1 cellular context compared by ENCODE assay signal in the genomic region with DNA sequence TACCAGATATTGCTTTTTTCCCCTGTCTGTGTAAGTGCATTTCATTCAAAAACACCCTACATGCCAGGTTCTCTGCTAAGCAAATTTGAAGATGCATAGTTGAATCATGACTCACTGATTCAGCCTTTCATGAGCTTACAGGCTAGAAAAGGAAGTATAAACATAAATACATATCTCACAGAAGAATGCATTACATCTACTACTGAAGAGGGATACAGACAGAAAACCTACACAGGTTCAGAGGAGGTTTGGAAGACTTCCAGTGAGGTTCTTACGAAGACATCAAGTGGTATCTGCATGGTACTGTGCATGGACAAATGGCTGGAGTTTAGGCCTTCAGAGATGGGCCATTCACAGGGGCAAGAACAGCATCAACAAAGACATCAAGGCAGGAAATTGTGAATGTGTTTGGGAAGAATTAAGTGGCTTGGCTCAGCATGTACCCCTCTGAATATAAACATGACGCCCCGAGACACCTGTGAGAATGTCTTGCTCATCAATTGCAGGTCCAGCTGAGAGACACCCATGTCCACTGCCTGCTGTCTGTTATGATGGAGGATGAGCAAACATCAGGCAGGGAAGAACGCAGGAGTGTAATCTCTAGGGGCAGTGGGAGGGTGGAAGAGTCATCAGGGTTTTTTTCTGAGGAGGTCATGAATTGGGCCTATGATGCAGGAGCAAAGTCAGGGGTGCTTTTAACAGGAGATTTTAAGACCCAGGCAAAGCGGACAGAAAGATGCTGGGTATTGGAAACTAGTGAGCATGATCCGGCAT.
TF ChIP-seq lines count a peak whose summit lies in the region.

No MANE protein-coding gene starts in this region.

TF ChIP-seq in HepG2, 621 proteins besides CTCF, POLR2A, EP300 and RAD21 (continued from another document and continues in another):
- TF ChIP-seq, protein P1, sequence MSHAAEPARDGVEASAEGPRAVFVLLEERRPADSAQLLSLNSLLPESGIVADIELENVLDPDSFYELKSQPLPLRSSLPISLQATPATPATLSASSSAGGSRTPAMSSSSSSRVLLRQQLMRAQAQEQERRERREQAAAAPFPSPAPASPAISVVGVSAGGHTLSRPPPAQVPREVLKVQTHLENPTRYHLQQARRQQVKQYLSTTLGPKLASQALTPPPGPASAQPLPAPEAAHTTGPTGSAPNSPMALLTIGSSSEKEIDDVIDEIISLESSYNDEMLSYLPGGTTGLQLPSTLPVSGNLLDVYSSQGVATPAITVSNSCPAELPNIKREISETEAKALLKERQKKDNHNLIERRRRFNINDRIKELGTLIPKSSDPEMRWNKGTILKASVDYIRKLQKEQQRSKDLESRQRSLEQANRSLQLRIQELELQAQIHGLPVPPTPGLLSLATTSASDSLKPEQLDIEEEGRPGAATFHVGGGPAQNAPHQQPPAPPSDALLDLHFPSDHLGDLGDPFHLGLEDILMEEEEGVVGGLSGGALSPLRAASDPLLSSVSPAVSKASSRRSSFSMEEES (CRISPR knock-in tag; IDR thresholded peaks at IDR 0.05), result peak; percentile 54; the same call in 1 of the 2 replicates
- TF ChIP-seq NFKBIZ (CRISPR knock-in tag; IDR thresholded peaks at IDR 0.05) (no peak), ZZZ3 (CRISPR knock-in tag; IDR thresholded peaks at IDR 0.05; ENCODE audit: borderline replicate concordance) (no peak), RBM22 (optimal IDR thresholded peaks at IDR 0.05; ENCODE audit: low read length) (no peak), KLF12 (CRISPR knock-in tag; IDR thresholded peaks at IDR 0.05; ENCODE audit: borderline replicate concordance) (no peak), ZNF569 (CRISPR knock-in tag; IDR thresholded peaks at IDR 0.05; ENCODE audit: borderline replicate concordance) (no peak), GTF3A (CRISPR knock-in tag; conservative IDR thresholded peaks at IDR 0.05) (no peak), PAWR (CRISPR knock-in tag; IDR thresholded peaks at IDR 0.05; ENCODE audit: borderline replicate concordance) (no peak), CBX5 (CRISPR knock-in tag; IDR thresholded peaks at IDR 0.05; ENCODE audit: borderline replicate concordance) (no peak), CBX1 (IDR thresholded peaks at IDR 0.05; ENCODE audit: low read depth) (no peak), TRIM24 (CRISPR knock-in tag; IDR thresholded peaks at IDR 0.05) (no peak), MED1 (CRISPR knock-in tag; IDR thresholded peaks at IDR 0.05) (peak; percentile 60), HMG20A (CRISPR knock-in tag; IDR thresholded peaks at IDR 0.05; ENCODE audit: borderline replicate concordance) (peak; percentile 72; the same call in 1 of the 2 replicates), DPF2 (CRISPR knock-in tag; IDR thresholded peaks at IDR 0.05; ENCODE audit: borderline replicate concordance, low read depth) (0 out of 2 replicates have a peak, but pooled peaks have one; percentile 28), ZNF614 (CRISPR knock-in tag; IDR thresholded peaks at IDR 0.05; ENCODE audit: borderline replicate concordance) (peak; percentile 30; the same call in 1 of the 2 replicates), SIN3B (IDR thresholded peaks at IDR 0.05; ENCODE audit: low read length) (no peak), SIN3A (IDR thresholded peaks at IDR 0.05; ENCODE audit: borderline replicate concordance, low read depth, low read length) (no peak), TBX2 (CRISPR knock-in tag; IDR thresholded peaks at IDR 0.05; ENCODE audit: borderline replicate concordance) (no peak), ZNF431 (CRISPR knock-in tag; IDR thresholded peaks at IDR 0.05; ENCODE audit: borderline replicate concordance, low read depth) (no peak), TSC22D2 (CRISPR knock-in tag; IDR thresholded peaks at IDR 0.05; ENCODE audit: borderline replicate concordance) (no peak), SNAI1 (CRISPR knock-in tag; IDR thresholded peaks at IDR 0.05; ENCODE audit: borderline replicate concordance) (no peak), ADNP (CRISPR knock-in tag; IDR thresholded peaks at IDR 0.05) (no peak), ISX (CRISPR knock-in tag; conservative IDR thresholded peaks at IDR 0.05) (no peak), ZKSCAN8 (CRISPR knock-in tag; IDR thresholded peaks at IDR 0.05; ENCODE audit: borderline replicate concordance) (peak; percentile 57; the same call in 1 of the 2 replicates), RXRB (CRISPR knock-in tag; IDR thresholded peaks at IDR 0.05; ENCODE audit: borderline replicate concordance) (peak; percentile 42; the same call in 1 of the 2 replicates), SRSF9 (IDR thresholded peaks at IDR 0.05; ENCODE audit: borderline replicate concordance, insufficient read depth, low read depth, low read length, poor library complexity, severe bottlenecking) (no peak), JUN (CRISPR knock-in tag; IDR thresholded peaks at IDR 0.05) (peak; percentile 72), RFXAP (CRISPR knock-in tag; IDR thresholded peaks at IDR 0.05; ENCODE audit: borderline replicate concordance) (no peak), GZF1 (CRISPR knock-in tag; IDR thresholded peaks at IDR 0.05) (no peak), HOXD1 (CRISPR knock-in tag; IDR thresholded peaks at IDR 0.05) (no peak), DMAP1 (CRISPR knock-in tag; IDR thresholded peaks at IDR 0.05) (no peak), ZNF749 (CRISPR knock-in tag; IDR thresholded peaks at IDR 0.05; ENCODE audit: borderline replicate concordance) (no peak)
- TF ChIP-seq, protein P2, sequence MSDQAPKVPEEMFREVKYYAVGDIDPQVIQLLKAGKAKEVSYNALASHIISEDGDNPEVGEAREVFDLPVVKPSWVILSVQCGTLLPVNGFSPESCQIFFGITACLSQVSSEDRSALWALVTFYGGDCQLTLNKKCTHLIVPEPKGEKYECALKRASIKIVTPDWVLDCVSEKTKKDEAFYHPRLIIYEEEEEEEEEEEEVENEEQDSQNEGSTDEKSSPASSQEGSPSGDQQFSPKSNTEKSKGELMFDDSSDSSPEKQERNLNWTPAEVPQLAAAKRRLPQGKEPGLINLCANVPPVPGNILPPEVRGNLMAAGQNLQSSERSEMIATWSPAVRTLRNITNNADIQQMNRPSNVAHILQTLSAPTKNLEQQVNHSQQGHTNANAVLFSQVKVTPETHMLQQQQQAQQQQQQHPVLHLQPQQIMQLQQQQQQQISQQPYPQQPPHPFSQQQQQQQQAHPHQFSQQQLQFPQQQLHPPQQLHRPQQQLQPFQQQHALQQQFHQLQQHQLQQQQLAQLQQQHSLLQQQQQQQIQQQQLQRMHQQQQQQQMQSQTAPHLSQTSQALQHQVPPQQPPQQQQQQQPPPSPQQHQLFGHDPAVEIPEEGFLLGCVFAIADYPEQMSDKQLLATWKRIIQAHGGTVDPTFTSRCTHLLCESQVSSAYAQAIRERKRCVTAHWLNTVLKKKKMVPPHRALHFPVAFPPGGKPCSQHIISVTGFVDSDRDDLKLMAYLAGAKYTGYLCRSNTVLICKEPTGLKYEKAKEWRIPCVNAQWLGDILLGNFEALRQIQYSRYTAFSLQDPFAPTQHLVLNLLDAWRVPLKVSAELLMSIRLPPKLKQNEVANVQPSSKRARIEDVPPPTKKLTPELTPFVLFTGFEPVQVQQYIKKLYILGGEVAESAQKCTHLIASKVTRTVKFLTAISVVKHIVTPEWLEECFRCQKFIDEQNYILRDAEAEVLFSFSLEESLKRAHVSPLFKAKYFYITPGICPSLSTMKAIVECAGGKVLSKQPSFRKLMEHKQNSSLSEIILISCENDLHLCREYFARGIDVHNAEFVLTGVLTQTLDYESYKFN (CRISPR knock-in tag; conservative IDR thresholded peaks at IDR 0.05), result peak; percentile 71
- TF ChIP-seq, protein P3, sequence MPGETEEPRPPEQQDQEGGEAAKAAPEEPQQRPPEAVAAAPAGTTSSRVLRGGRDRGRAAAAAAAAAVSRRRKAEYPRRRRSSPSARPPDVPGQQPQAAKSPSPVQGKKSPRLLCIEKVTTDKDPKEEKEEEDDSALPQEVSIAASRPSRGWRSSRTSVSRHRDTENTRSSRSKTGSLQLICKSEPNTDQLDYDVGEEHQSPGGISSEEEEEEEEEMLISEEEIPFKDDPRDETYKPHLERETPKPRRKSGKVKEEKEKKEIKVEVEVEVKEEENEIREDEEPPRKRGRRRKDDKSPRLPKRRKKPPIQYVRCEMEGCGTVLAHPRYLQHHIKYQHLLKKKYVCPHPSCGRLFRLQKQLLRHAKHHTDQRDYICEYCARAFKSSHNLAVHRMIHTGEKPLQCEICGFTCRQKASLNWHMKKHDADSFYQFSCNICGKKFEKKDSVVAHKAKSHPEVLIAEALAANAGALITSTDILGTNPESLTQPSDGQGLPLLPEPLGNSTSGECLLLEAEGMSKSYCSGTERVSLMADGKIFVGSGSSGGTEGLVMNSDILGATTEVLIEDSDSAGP (CRISPR knock-in tag; IDR thresholded peaks at IDR 0.05; ENCODE audit: borderline replicate concordance), result no peak
- TF ChIP-seq, protein P4, sequence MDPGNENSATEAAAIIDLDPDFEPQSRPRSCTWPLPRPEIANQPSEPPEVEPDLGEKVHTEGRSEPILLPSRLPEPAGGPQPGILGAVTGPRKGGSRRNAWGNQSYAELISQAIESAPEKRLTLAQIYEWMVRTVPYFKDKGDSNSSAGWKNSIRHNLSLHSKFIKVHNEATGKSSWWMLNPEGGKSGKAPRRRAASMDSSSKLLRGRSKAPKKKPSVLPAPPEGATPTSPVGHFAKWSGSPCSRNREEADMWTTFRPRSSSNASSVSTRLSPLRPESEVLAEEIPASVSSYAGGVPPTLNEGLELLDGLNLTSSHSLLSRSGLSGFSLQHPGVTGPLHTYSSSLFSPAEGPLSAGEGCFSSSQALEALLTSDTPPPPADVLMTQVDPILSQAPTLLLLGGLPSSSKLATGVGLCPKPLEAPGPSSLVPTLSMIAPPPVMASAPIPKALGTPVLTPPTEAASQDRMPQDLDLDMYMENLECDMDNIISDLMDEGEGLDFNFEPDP (CRISPR knock-in tag; conservative IDR thresholded peaks at IDR 0.05), result no peak
- TF ChIP-seq, protein P5, sequence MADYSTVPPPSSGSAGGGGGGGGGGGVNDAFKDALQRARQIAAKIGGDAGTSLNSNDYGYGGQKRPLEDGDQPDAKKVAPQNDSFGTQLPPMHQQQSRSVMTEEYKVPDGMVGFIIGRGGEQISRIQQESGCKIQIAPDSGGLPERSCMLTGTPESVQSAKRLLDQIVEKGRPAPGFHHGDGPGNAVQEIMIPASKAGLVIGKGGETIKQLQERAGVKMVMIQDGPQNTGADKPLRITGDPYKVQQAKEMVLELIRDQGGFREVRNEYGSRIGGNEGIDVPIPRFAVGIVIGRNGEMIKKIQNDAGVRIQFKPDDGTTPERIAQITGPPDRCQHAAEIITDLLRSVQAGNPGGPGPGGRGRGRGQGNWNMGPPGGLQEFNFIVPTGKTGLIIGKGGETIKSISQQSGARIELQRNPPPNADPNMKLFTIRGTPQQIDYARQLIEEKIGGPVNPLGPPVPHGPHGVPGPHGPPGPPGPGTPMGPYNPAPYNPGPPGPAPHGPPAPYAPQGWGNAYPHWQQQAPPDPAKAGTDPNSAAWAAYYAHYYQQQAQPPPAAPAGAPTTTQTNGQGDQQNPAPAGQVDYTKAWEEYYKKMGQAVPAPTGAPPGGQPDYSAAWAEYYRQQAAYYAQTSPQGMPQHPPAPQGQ (CRISPR knock-in tag; IDR thresholded peaks at IDR 0.05; ENCODE audit: borderline replicate concordance), result no peak
- TF ChIP-seq, protein P6, sequence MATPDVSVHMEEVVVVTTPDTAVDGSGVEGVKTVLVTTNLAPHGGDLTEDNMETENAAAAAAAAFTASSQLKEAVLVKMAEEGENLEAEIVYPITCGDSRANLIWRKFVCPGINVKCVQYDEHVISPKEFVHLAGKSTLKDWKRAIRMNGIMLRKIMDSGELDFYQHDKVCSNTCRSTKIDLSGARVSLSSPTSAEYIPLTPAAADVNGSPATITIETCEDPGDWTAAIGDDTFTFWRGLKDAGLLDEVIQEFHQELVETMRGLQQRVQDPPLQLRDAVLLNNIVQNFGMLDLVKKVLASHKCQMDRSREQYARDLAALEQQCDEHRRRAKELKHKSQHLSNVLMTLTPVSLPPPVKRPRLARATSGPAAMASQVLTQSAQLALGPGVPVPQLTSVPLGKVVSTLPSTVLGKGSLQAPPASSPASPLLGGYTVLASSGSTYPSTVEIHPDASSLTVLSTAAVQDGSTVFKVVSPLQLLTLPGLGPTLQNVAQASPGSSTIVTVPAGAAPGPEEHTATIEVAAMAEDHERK (CRISPR knock-in tag; IDR thresholded peaks at IDR 0.05; ENCODE audit: low read depth), result no peak
- TF ChIP-seq, protein P7, sequence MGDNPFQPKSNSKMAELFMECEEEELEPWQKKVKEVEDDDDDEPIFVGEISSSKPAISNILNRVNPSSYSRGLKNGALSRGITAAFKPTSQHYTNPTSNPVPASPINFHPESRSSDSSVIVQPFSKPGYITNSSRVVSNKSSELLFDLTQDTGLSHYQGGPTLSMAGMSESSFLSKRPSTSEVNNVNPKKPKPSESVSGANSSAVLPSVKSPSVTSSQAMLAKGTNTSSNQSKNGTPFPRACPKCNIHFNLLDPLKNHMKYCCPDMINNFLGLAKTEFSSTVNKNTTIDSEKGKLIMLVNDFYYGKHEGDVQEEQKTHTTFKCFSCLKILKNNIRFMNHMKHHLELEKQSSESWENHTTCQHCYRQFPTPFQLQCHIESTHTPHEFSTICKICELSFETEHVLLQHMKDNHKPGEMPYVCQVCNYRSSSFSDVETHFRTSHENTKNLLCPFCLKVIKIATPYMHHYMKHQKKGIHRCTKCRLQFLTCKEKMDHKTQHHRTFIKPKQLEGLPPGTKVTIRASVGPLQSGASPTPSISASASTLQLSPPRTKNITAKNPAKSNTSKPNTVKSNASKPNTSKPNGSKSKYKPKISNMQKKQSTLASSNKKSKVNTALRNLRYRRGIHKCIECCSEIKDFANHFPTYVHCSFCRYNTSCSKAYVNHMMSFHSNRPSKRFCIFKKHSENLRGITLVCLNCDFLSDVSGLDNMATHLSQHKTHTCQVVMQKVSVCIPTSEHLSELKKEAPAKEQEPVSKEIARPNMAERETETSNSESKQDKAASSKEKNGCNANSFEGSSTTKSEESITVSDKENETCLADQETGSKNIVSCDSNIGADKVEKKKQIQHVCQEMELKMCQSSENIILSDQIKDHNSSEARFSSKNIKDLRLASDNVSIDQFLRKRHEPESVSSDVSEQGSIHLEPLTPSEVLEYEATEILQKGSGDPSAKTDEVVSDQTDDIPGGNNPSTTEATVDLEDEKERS (CRISPR knock-in tag; IDR thresholded peaks at IDR 0.05), result no peak
- TF ChIP-seq, protein P8, sequence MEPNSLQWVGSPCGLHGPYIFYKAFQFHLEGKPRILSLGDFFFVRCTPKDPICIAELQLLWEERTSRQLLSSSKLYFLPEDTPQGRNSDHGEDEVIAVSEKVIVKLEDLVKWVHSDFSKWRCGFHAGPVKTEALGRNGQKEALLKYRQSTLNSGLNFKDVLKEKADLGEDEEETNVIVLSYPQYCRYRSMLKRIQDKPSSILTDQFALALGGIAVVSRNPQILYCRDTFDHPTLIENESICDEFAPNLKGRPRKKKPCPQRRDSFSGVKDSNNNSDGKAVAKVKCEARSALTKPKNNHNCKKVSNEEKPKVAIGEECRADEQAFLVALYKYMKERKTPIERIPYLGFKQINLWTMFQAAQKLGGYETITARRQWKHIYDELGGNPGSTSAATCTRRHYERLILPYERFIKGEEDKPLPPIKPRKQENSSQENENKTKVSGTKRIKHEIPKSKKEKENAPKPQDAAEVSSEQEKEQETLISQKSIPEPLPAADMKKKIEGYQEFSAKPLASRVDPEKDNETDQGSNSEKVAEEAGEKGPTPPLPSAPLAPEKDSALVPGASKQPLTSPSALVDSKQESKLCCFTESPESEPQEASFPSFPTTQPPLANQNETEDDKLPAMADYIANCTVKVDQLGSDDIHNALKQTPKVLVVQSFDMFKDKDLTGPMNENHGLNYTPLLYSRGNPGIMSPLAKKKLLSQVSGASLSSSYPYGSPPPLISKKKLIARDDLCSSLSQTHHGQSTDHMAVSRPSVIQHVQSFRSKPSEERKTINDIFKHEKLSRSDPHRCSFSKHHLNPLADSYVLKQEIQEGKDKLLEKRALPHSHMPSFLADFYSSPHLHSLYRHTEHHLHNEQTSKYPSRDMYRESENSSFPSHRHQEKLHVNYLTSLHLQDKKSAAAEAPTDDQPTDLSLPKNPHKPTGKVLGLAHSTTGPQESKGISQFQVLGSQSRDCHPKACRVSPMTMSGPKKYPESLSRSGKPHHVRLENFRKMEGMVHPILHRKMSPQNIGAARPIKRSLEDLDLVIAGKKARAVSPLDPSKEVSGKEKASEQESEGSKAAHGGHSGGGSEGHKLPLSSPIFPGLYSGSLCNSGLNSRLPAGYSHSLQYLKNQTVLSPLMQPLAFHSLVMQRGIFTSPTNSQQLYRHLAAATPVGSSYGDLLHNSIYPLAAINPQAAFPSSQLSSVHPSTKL (CRISPR knock-in tag; IDR thresholded peaks at IDR 0.05), result peak; percentile 87
